Comparison of ENCODE assay signal across 15 cellular contexts in genomic region chr18:60123031-60123430, GRCh38.
A peak's percentile ranks its signal among the peaks of the same experiment; 100 is the strongest.
DNase-seq lines count a peak whose midpoint lies in the region; ATAC-seq and TF ChIP-seq lines count a peak whose summit lies in the region.
"Had no signal": no experiment of that assay in that cellular context is flagged by ENCODE, and none has a peak within 500 bp of the region (broad histone marks: within the 10 kb centered on the region; RNA-seq: fewer than 3 reads in every experiment).

No MANE protein-coding gene starts in this region.

- H3K4me1 Mint-ChIP-seq in activated CD4-positive, alpha-beta T cell treated with anti-CD3 and anti-CD28 coated beads for 36 hours: no peaks in the 10 kb centered on the region
- H3K4me1 Mint-ChIP-seq: CD4-positive, CD25-positive, alpha-beta regulatory T cell had no signal

- CTCF ChIA-PET in activated CD4-positive, alpha-beta T cell treated with anti-CD3 and anti-CD28 coated beads for 36 hours (lab: Charles Lee): no interaction called here

- H3K27ac ChIP-seq in dorsolateral prefrontal cortex: peak overlapping the region in 58 of 59 donors; percentile 44 to 96 (median 86)
- peak overlapping the region; percentile 72 for H3K27ac ChIP-seq in layer of hippocampus (ENCODE audit: low read depth, low read length)
- H3K27ac ChIP-seq: BLaER1 treated with 17β-estradiol and CSF1 and Interleukin-3, amounts not matched to agents 10 nM and 100 nM had no signal

- H3K27me3 ChIP-seq in dorsolateral prefrontal cortex (no peaks in the 10 kb centered on the region), layer of hippocampus (ENCODE audit: control insufficient read depth, insufficient read depth, low read length) (no peaks in the 10 kb centered on the region)
- H3K27me3 ChIP-seq: BLaER1 treated with 17β-estradiol and CSF1 and Interleukin-3, amounts not matched to agents 10 nM and 100 nM had no signal

- POLR2A ChIA-PET in activated CD4-positive, alpha-beta T cell treated with anti-CD3 and anti-CD28 coated beads for 36 hours (lab: Charles Lee): no interaction called here

- H3K9me3 Mint-ChIP-seq in activated CD4-positive, alpha-beta T cell treated with anti-CD3 and anti-CD28 coated beads for 36 hours (ENCODE audit: low read depth): no peaks in the 10 kb centered on the region

- DNase-seq in COLO829 (ENCODE audit: low spot score) (peak; percentile 11), dorsolateral prefrontal cortex (no peak), putamen (ENCODE audit: low spot score) (peak; percentile 87), cardiac septum (ENCODE audit: low spot score) (no peak), HuH-7.5 (ENCODE audit: low spot score) (no peak)
- no peak for DNase-seq in activated CD4-positive, alpha-beta T cell treated with anti-CD3 and anti-CD28 coated beads for 36 hours
- DNase-seq in activated CD8-positive, alpha-beta memory T cell treated with anti-CD3 and anti-CD28 coated beads, Interleukin-2, amount 50 U/mL, for 4 hours: no peak
- DNase-seq: 8988T; AML-193; CD4-positive, CD25-positive, alpha-beta regulatory T cell; DMS79; GOT3; H9 had no signal

- intact Hi-C loops in dorsolateral prefrontal cortex (cut with DNase I) (no loop called here), cardiac septum (cut with DNase I) (no loop called here)
- intact Hi-C loops in activated CD4-positive, alpha-beta T cell treated with anti-CD3 and anti-CD28 coated beads for 36 hours (cut with DNase I, micrococcal nuclease): no loop called here

- no peak for ATAC-seq in activated CD4-positive, alpha-beta T cell treated with anti-CD3 and anti-CD28 coated beads for 36 hours

- peak overlapping the region in 2 of 59 donors; percentile 12 to 15 for H3K4me3 ChIP-seq in dorsolateral prefrontal cortex
- H3K4me3 ChIP-seq: BLaER1 treated with 17β-estradiol and CSF1 and Interleukin-3, amounts not matched to agents 10 nM and 100 nM had no signal

- no peak overlapping the region for H3K4me3 Mint-ChIP-seq in activated CD4-positive, alpha-beta T cell treated with anti-CD3 and anti-CD28 coated beads for 36 hours
- H3K4me3 Mint-ChIP-seq: CD4-positive, CD25-positive, alpha-beta regulatory T cell; H9 had no signal

- H3K27me3 Mint-ChIP-seq in activated CD4-positive, alpha-beta T cell treated with anti-CD3 and anti-CD28 coated beads for 36 hours: no peaks in the 10 kb centered on the region

- peak in 1 of 56 donors; percentile 13 for TF ChIP-seq CTCF in dorsolateral prefrontal cortex (IDR thresholded peaks at IDR 0.05 in 54 of 56, conservative IDR thresholded peaks at IDR 0.05 in 2 of 56; ENCODE audit: low read depth in 1 of 56, partially characterized antibody in 56 of 56)

- no peaks in the 10 kb centered on the region for H3K36me3 Mint-ChIP-seq in activated CD4-positive, alpha-beta T cell treated with anti-CD3 and anti-CD28 coated beads for 36 hours (ENCODE audit: low read depth)
- H3K36me3 Mint-ChIP-seq: CD4-positive, CD25-positive, alpha-beta regulatory T cell had no signal

- H3K27ac Mint-ChIP-seq in activated CD4-positive, alpha-beta T cell treated with anti-CD3 and anti-CD28 coated beads for 36 hours: no peak overlapping the region
- H3K27ac Mint-ChIP-seq: CD4-positive, CD25-positive, alpha-beta regulatory T cell; H9 had no signal

Comparison
In these comparisons a context has a peak if more than half of its experiments do, and no peak if none do; other contexts are left out.
1. DNase-seq: peak in COLO829 (single experiment) and putamen (single experiment); none in dorsolateral prefrontal cortex (0 of 10), cardiac septum (single experiment), activated CD4-positive, alpha-beta T cell treated with anti-CD3 and anti-CD28 coated beads for 36 hours (single experiment), activated CD8-positive, alpha-beta memory T cell treated with anti-CD3 and anti-CD28 coated beads, Interleukin-2, amount 50 U/mL, for 4 hours (single experiment) and HuH-7.5 (single experiment).